ENCODE assay signal across 23 cellular contexts in the genomic region with DNA sequence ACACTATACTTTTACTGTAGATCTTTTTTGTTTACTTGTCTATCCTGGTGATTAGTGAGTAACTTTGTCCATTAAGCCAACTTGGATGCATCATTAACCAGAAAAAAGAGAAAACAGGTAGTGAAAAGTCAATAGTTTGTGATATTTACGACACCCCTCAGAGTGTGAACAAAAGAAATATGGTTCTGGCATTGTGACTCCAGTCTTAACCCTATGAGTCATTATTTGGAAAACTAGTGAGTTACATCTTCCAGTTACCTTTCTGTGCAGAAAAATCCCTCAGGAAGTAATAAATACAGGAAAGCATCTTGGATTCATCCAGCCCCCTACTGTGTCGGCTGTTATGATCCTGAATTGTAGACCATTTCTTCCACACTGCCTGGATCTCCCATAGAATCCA.
DNase-seq lines count a peak whose midpoint lies in the region; ATAC-seq, FAIRE-seq and TF ChIP-seq lines count a peak whose summit lies in the region.
"Had no signal": no experiment of that assay in that cellular context is flagged by ENCODE, and none has a peak within 500 bp of the region (broad histone marks: within the 10 kb centered on the region; RNA-seq: fewer than 3 reads in every experiment).

No MANE protein-coding gene starts in this region.

- H3K23ac ChIP-seq in mesenchymal stem cell (ENCODE audit: low read length in 2 of 2), result no peak overlapping the region

- H3K9me3 ChIP-seq in mesenchymal stem cell (ENCODE audit: control insufficient read depth, low read length), result no peaks in the 10 kb centered on the region

- no peak for FAIRE-seq in bronchial epithelial cell (lab: Jason Lieb, UNC)
- FAIRE-seq: GM12891, HTR-8/SVneo, RCC 7860 had no signal

- no peaks in the 10 kb centered on the region for H3K36me3 ChIP-seq in bronchial epithelial cell (ENCODE audit: control insufficient read depth, insufficient read depth, low read length)
- H3K36me3 ChIP-seq in mesenchymal stem cell (ENCODE audit: control insufficient read depth in 1 of 2, insufficient read depth in 2 of 2, low read depth in 1 of 2, low read length in 2 of 2), result no peaks in the 10 kb centered on the region

- no peak overlapping the region for H3K4me2 ChIP-seq in mesenchymal stem cell (ENCODE audit: low read length, poor library complexity, severe bottlenecking)

- no peak overlapping the region for H2BK5ac ChIP-seq in mesenchymal stem cell (ENCODE audit: low read depth, low read length, poor library complexity, severe bottlenecking)

- no peak overlapping the region for H3K14ac ChIP-seq in mesenchymal stem cell (ENCODE audit: low read length in 2 of 2)

- ATAC-seq in GM19328 (IDR thresholded peaks at IDR 0.05; ENCODE audit: unreplicated experiment), result no peak

- H3K79me1 ChIP-seq in mesenchymal stem cell (replicated peaks; ENCODE audit: low read length, poor library complexity, severe bottlenecking), result no peaks in the 10 kb centered on the region

- H3K9ac ChIP-seq in mesenchymal stem cell (ENCODE audit: low read length), result no peak overlapping the region

- no peak overlapping the region for H2AK5ac ChIP-seq in mesenchymal stem cell (ENCODE audit: low read length, severe bottlenecking)

- DNase-seq in NCI-H146 (lab: John Stamatoyannopoulos, UW) (peak; percentile 10), NCI-H146 treated with DMSO at 0.1 percent for 48 hours (lab: John Stamatoyannopoulos, UW; ENCODE audit: unreplicated experiment) (no peak), bronchial epithelial cell (ENCODE audit: low read depth) (peak; percentile 16), mesenchymal stem cell (no peak), CD1c-positive myeloid dendritic cell (ENCODE audit: extremely low spot score) (no peak)
- DNase-seq in stimulated activated CD4-positive, alpha-beta T cell treated with anti-CD3 and anti-CD28 coated beads, Interleukin-1b, Interleukin-23, amount 100 ng/mL, for 48 hours, result no peak
- DNase-seq: 8988T, DND-41, GOT3, HCEC 1CT, KG1, NCI-H1092 treated with DMSO at 0.1 percent for 48 hours, NCI-H1436 treated with DMSO at 0.1 percent for 48 hours, NCI-H2029 treated with DMSO at 0.1 percent for 48 hours, NCI-H226, NCI-H524, NCI-H82, Right ventricle myocardium superior had no signal

- no peak overlapping the region for H3K4me3 ChIP-seq in bronchial epithelial cell (ENCODE audit: low read depth, low read length)
- H3K4me3 ChIP-seq in mesenchymal stem cell (ENCODE audit: insufficient read depth in 1 of 2, low read depth in 1 of 2, low read length in 2 of 2), result no peak overlapping the region

- WGBS in mesenchymal stem cell, result 2% methylated on average over 1 of the region's 2 CpGs

- H3K4ac ChIP-seq in mesenchymal stem cell (ENCODE audit: low read depth in 1 of 2, low read length in 2 of 2), result no peak overlapping the region

- no peak overlapping the region for H2AFZ ChIP-seq in mesenchymal stem cell (ENCODE audit: low read depth, low read length)

- H3K27me3 ChIP-seq in bronchial epithelial cell (ENCODE audit: control insufficient read depth, insufficient read depth, low read length) (no peaks in the 10 kb centered on the region), mesenchymal stem cell (ENCODE audit: control insufficient read depth in 1 of 2, insufficient read depth in 1 of 2, low read length in 2 of 2) (no peaks in the 10 kb centered on the region)

- H4K8ac ChIP-seq in mesenchymal stem cell (ENCODE audit: low read length), result no peak overlapping the region

- H4K91ac ChIP-seq in mesenchymal stem cell (ENCODE audit: low read length), result no peak overlapping the region

- TF ChIP-seq CTCF in bronchial epithelial cell (IDR thresholded peaks at IDR 0.05; ENCODE audit: insufficient read depth, low read length, severe bottlenecking), result no peak

- no peaks in the 10 kb centered on the region for H3K4me1 ChIP-seq in mesenchymal stem cell (ENCODE audit: control insufficient read depth, insufficient read depth, low read depth, low read length)

- peak overlapping the region in 1 of 2 experiments; percentile 35 for H2BK12ac ChIP-seq in mesenchymal stem cell (ENCODE audit: low read length in 2 of 2)

- H2BK15ac ChIP-seq in mesenchymal stem cell (ENCODE audit: low read depth, poor library complexity, severe bottlenecking), result no peak overlapping the region

- H3K18ac ChIP-seq in mesenchymal stem cell (ENCODE audit: low read depth in 1 of 2, low read length in 2 of 2), result no peak overlapping the region

- no peak overlapping the region for H2BK120ac ChIP-seq in mesenchymal stem cell (ENCODE audit: low read depth, low read length)

- peak overlapping the region; percentile 0 for H3K27ac ChIP-seq in mesenchymal stem cell (ENCODE audit: low read length, poor library complexity, severe bottlenecking)
- H3K27ac ChIP-seq: C4-2B had no signal

Comparison
In these comparisons a context has a peak if more than half of its experiments do, and no peak if none do; other contexts are left out.
1. DNase-seq: peak in NCI-H146 (single experiment) and bronchial epithelial cell (single experiment); none in NCI-H146 treated with DMSO at 0.1 percent for 48 hours (single experiment), mesenchymal stem cell (single experiment), CD1c-positive myeloid dendritic cell (single experiment) and stimulated activated CD4-positive, alpha-beta T cell treated with anti-CD3 and anti-CD28 coated beads, Interleukin-1b, Interleukin-23, amount 100 ng/mL, for 48 hours (single experiment).